ENCODE assay signal across 11 cellular contexts in genomic region chr4:146637853-146638800, GRCh38. TPM values are rescaled to one million over a fixed set of nuclear protein-coding genes. Genes with fewer than 3 reads are reported as not detected.
DNase-seq lines count a peak whose midpoint lies in the region; ATAC-seq and TF ChIP-seq lines count a peak whose summit lies in the region.
"Had no signal": no experiment of that assay in that cellular context is flagged by ENCODE, and none has a peak within 500 bp of the region (broad histone marks: within the 10 kb centered on the region; RNA-seq: fewer than 3 reads in every experiment).

No MANE protein-coding gene starts in this region.

- H3K4me3 Mint-ChIP-seq in activated naive CD4-positive, alpha-beta T cell treated with anti-CD3 and anti-CD28 coated beads for 36 hours: peak overlapping the region; percentile 19
- H3K4me3 Mint-ChIP-seq in stimulated activated naive B cell treated with anti-CD40 and anti-IgM and Interleukin-4, amounts not matched to agents 10 μg/mL and 1 μg/mL and 100 μg/mL, for 72 hours: peak overlapping the region; percentile 68 to 76
- H3K4me3 Mint-ChIP-seq: HFFc6 had no signal

- H3K9me3 Mint-ChIP-seq in activated naive CD4-positive, alpha-beta T cell treated with anti-CD3 and anti-CD28 coated beads for 36 hours: no peaks in the 10 kb centered on the region
- H3K9me3 Mint-ChIP-seq in activated naive CD4-positive, alpha-beta T cell treated with anti-CD3 and anti-CD28 coated beads, Interleukin-2, amount 50 U/mL, for 72 hours: peaks cover 3 to 4% of the 10 kb centered on the region in 2 donors
- peaks cover 3 to 7% of the 10 kb centered on the region in 2 donors for H3K9me3 Mint-ChIP-seq in stimulated activated naive B cell treated with anti-CD40 and anti-IgM and Interleukin-4, amounts not matched to agents 10 μg/mL and 1 μg/mL and 100 μg/mL, for 72 hours

- peaks cover 1% of the 10 kb centered on the region for H3K36me3 Mint-ChIP-seq in activated naive CD4-positive, alpha-beta T cell treated with anti-CD3 and anti-CD28 coated beads for 36 hours (ENCODE audit: low read depth)
- peaks cover 31 to 44% of the 10 kb centered on the region in 2 donors for H3K36me3 Mint-ChIP-seq in activated naive CD4-positive, alpha-beta T cell treated with anti-CD3 and anti-CD28 coated beads, Interleukin-2, amount 50 U/mL, for 72 hours
- H3K36me3 Mint-ChIP-seq in stimulated activated naive B cell treated with anti-CD40 and anti-IgM and Interleukin-4, amounts not matched to agents 10 μg/mL and 1 μg/mL and 100 μg/mL, for 72 hours: peaks cover 7 to 15% of the 10 kb centered on the region in 2 donors
- H3K36me3 Mint-ChIP-seq: IgD-negative memory B cell had no signal

- peaks cover 5% of the 10 kb centered on the region for H3K9me3 ChIP-seq in iPS-18c (ENCODE audit: control insufficient read depth, insufficient read depth, low read length)

- H3K27ac Mint-ChIP-seq in activated naive CD4-positive, alpha-beta T cell treated with anti-CD3 and anti-CD28 coated beads for 36 hours: no peak overlapping the region
- no peak overlapping the region for H3K27ac Mint-ChIP-seq in activated naive CD4-positive, alpha-beta T cell treated with anti-CD3 and anti-CD28 coated beads, Interleukin-2, amount 50 U/mL, for 72 hours
- H3K27ac Mint-ChIP-seq in stimulated activated naive B cell treated with anti-CD40 and anti-IgM and Interleukin-4, amounts not matched to agents 10 μg/mL and 1 μg/mL and 100 μg/mL, for 72 hours: peak overlapping the region; percentile 89
- H3K27ac Mint-ChIP-seq: HFFc6 had no signal

- peaks cover 22% of the 10 kb centered on the region for H3K4me1 Mint-ChIP-seq in activated naive CD4-positive, alpha-beta T cell treated with anti-CD3 and anti-CD28 coated beads for 36 hours (ENCODE audit: low read depth)
- peaks cover 22 to 43% of the 10 kb centered on the region in 2 donors for H3K4me1 Mint-ChIP-seq in stimulated activated naive B cell treated with anti-CD40 and anti-IgM and Interleukin-4, amounts not matched to agents 10 μg/mL and 1 μg/mL and 100 μg/mL, for 72 hours

- H3K27me3 Mint-ChIP-seq in activated naive CD4-positive, alpha-beta T cell treated with anti-CD3 and anti-CD28 coated beads for 36 hours (ENCODE audit: low read depth): peaks cover 88% of the 10 kb centered on the region
- H3K27me3 Mint-ChIP-seq in stimulated activated naive B cell treated with anti-CD40 and anti-IgM and Interleukin-4, amounts not matched to agents 10 μg/mL and 1 μg/mL and 100 μg/mL, for 72 hours: peaks cover 75 to 91% of the 10 kb centered on the region in 2 donors

- intact Hi-C loops in activated naive CD4-positive, alpha-beta T cell treated with anti-CD3 and anti-CD28 coated beads for 36 hours (cut with micrococcal nuclease): loop anchor here (2.0 to 5.0 kb wide), 2 partner anchors 116 to 295 kb away; partner anchors contain the start of gene SLC10A7

- H3K27ac ChIP-seq in caudate nucleus (ENCODE audit: low read depth, low read length): no peak overlapping the region

- ATAC-seq in activated naive CD4-positive, alpha-beta T cell treated with anti-CD3 and anti-CD28 coated beads, Interleukin-2, amount 50 U/mL, for 72 hours: no peak
- ATAC-seq in SK-N-SH treated with all-trans-retinoic acid at 6 μM for 48 hours (peak; percentile 5; the same call in 2 of the 3 replicates), GM19351 (IDR thresholded peaks at IDR 0.05; ENCODE audit: unreplicated experiment) (no peak)
- ATAC-seq in stimulated activated naive B cell treated with anti-CD40 and anti-IgM and Interleukin-4, amounts not matched to agents 10 μg/mL and 1 μg/mL and 100 μg/mL, for 72 hours (replicated peaks): no peak

- H3K4me3 ChIP-seq in iPS-18c (ENCODE audit: insufficient read depth, low read depth, low read length): peak overlapping the region; percentile 56

- CTCF ChIA-PET in activated naive CD4-positive, alpha-beta T cell treated with anti-CD3 and anti-CD28 coated beads for 36 hours (lab: Charles Lee): no interaction called here

- no peak for DNase-seq in activated naive CD4-positive, alpha-beta T cell treated with anti-CD3 and anti-CD28 coated beads for 36 hours
- DNase-seq in activated naive CD4-positive, alpha-beta T cell treated with anti-CD3 and anti-CD28 coated beads, Interleukin-2, amount 50 U/mL, for 72 hours (ENCODE audit: low spot score in 2 of 2): no peak
- DNase-seq in stimulated activated naive B cell treated with anti-CD40 and anti-IgM and Interleukin-4, amounts not matched to agents 10 μg/mL and 1 μg/mL and 100 μg/mL, for 72 hours: no peak
- no peak for DNase-seq in caudate nucleus (lab: John Stamatoyannopoulos, UW)
- no peak for DNase-seq in 8988T
- DNase-seq: HFFc6; stimulated activated CD4-positive, alpha-beta T cell treated with anti-CD3 and anti-CD28 coated beads, Interleukin-4, amount 100 ng/mL, for 4 hours had no signal

TF ChIP-seq in SK-N-SH treated with all-trans-retinoic acid at 6 μM for 48 hours, 23 proteins besides CTCF, POLR2A, EP300 and RAD21:
- TF ChIP-seq PPARA (CRISPR knock-in tag; IDR thresholded peaks at IDR 0.05; ENCODE audit: borderline replicate concordance): no peak
- no peak for TF ChIP-seq ZFP3 (CRISPR knock-in tag; IDR thresholded peaks at IDR 0.05)
- no peak for TF ChIP-seq ARNTL (CRISPR knock-in tag; IDR thresholded peaks at IDR 0.05; ENCODE audit: borderline replicate concordance, low read depth)
- no peak for TF ChIP-seq GLIS3 (CRISPR knock-in tag; IDR thresholded peaks at IDR 0.05)
- no peak for TF ChIP-seq ZFP30 (CRISPR knock-in tag; IDR thresholded peaks at IDR 0.05)
- TF ChIP-seq ZC3H10 (CRISPR knock-in tag; IDR thresholded peaks at IDR 0.05): no peak
- TF ChIP-seq CREB5 (CRISPR knock-in tag; IDR thresholded peaks at IDR 0.05; ENCODE audit: low read depth): no peak
- TF ChIP-seq CSRNP3 (CRISPR knock-in tag; IDR thresholded peaks at IDR 0.05): no peak
- no peak for TF ChIP-seq BACH2 (CRISPR knock-in tag; IDR thresholded peaks at IDR 0.05; ENCODE audit: borderline replicate concordance)
- no peak for TF ChIP-seq RARB (CRISPR knock-in tag; IDR thresholded peaks at IDR 0.05)
- no peak for TF ChIP-seq CSDC2 (CRISPR knock-in tag; IDR thresholded peaks at IDR 0.05)
- TF ChIP-seq PATZ1 (CRISPR knock-in tag; IDR thresholded peaks at IDR 0.05; ENCODE audit: borderline replicate concordance): no peak
- TF ChIP-seq ISL1 (CRISPR knock-in tag; IDR thresholded peaks at IDR 0.05): no peak

RNA-seq across cellular contexts. Expression of gene POU4F2, which starts 0.6 kb away (rescaled TPM):
- not detected for total RNA-seq in activated naive CD4-positive, alpha-beta T cell treated with anti-CD3 and anti-CD28 coated beads for 36 hours
- not detected for total RNA-seq in activated naive CD4-positive, alpha-beta T cell treated with anti-CD3 and anti-CD28 coated beads, Interleukin-2, amount 50 U/mL, for 72 hours
- total RNA-seq: HFFc6 had no signal
